Comparison of ENCODE assay signal across 8 cellular contexts in genomic region chr7:38070718-38071117, GRCh38.
DNase-seq lines count a peak whose midpoint lies in the region; ATAC-seq, FAIRE-seq and TF ChIP-seq lines count a peak whose summit lies in the region.

No MANE protein-coding gene starts in this region.

- no peak overlapping the region for H2BK120ac ChIP-seq in IMR-90 (ENCODE audit: low read depth, low read length)

- H3K4me3 Mint-ChIP-seq in Caco-2 (ENCODE audit: unreplicated experiment) (no peak overlapping the region), astrocyte (ENCODE audit: unreplicated experiment) (no peak overlapping the region)

- H3K9me1 ChIP-seq in IMR-90 (ENCODE audit: insufficient read depth, low read length): no peaks in the 10 kb centered on the region

- H3K4me2 ChIP-seq in IMR-90 (ENCODE audit: low read depth, low read length) (no peak overlapping the region), astrocyte (ENCODE audit: low read length) (no peak overlapping the region)

- H3K27ac ChIP-seq in IMR-90 (ENCODE audit: insufficient read depth, low read length) (no peak overlapping the region), astrocyte (ENCODE audit: low read depth, low read length) (no peak overlapping the region), right lobe of liver (no peak overlapping the region)

- H4K91ac ChIP-seq in IMR-90 (ENCODE audit: insufficient read depth, low read depth, low read length): no peak overlapping the region

- WGBS in IMR-90 (ENCODE audit: extremely low coverage in 2 of 2, insufficient read length in 1 of 2), 2 experiments: no CpG with 5 or more reads among the region's 1 CpG
- WGBS in right lobe of liver (ENCODE audit: insufficient coverage, low coverage, low lambda C conversion rate, missing lambda C conversion rate): 6% methylated on average over 1 of the region's 1 CpG

- H2BK15ac ChIP-seq in IMR-90 (ENCODE audit: low read depth, low read length): no peak overlapping the region

- H2AK9ac ChIP-seq in IMR-90 (replicated peaks; ENCODE audit: low read depth, low read length, poor library complexity): no peak overlapping the region

- no peak overlapping the region for H3K23ac ChIP-seq in IMR-90 (ENCODE audit: low read depth, low read length)

- in situ Hi-C loops in IMR-90 (cut with MboI; ENCODE audit: low sequenced_read_pairs): no loop called here

- no peak for FAIRE-seq in astrocyte (lab: Jason Lieb, UNC)

- no peaks in the 10 kb centered on the region for H3K4me1 Mint-ChIP-seq in Caco-2 (ENCODE audit: low read depth, unreplicated experiment)
- no peaks in the 10 kb centered on the region for H3K4me1 Mint-ChIP-seq in astrocyte (ENCODE audit: low read depth, unreplicated experiment)

- H3K27me3 ChIP-seq in Caco-2 (replicated peaks; ENCODE audit: control insufficient read depth, insufficient read depth, low read length): no peaks in the 10 kb centered on the region
- H3K27me3 ChIP-seq in IMR-90 (ENCODE audit: control insufficient read depth, insufficient read depth, low read length): no peaks in the 10 kb centered on the region
- no peaks in the 10 kb centered on the region for H3K27me3 ChIP-seq in astrocyte (ENCODE audit: insufficient read depth, low read length)
- H3K27me3 ChIP-seq in right lobe of liver: no peaks in the 10 kb centered on the region

- H3K14ac ChIP-seq in IMR-90 (replicated peaks; ENCODE audit: low read depth, low read length): no peak overlapping the region

- TF ChIP-seq RAD21 in IMR-90 (IDR thresholded peaks at IDR 0.05; ENCODE audit: low read length): no peak

- H3K9ac ChIP-seq in IMR-90 (ENCODE audit: low read depth, low read length) (no peak overlapping the region), astrocyte (ENCODE audit: low read length) (no peak overlapping the region)

- no peaks in the 10 kb centered on the region for H3K79me2 ChIP-seq in astrocyte (ENCODE audit: insufficient read depth, low read length)

- dilution Hi-C loops in IMR-90 (cut with HindIII; ENCODE audit: low sequenced_read_pairs, unreplicated experiment): no loop called here

- TF ChIP-seq POLR2A in IMR-90 (IDR thresholded peaks at IDR 0.05; ENCODE audit: low read depth, low read length): no peak
- TF ChIP-seq POLR2A in right lobe of liver (IDR thresholded peaks at IDR 0.05): no peak

- H3K56ac ChIP-seq in IMR-90 (ENCODE audit: extremely low read depth, insufficient read depth, low read length): no peak overlapping the region

- H3K36me3 Mint-ChIP-seq in Caco-2 (ENCODE audit: insufficient read depth, unreplicated experiment) (no peaks in the 10 kb centered on the region), astrocyte (ENCODE audit: low read depth, unreplicated experiment) (no peaks in the 10 kb centered on the region)

- no TSS peak for BruUV-seq in Caco-2 (replicated peaks; lab: Mats Ljungman, UMichigan)
- no TSS peak for BruUV-seq in IMR-90 (replicated peaks; lab: Mats Ljungman, UMichigan)

- H3K9me3 Mint-ChIP-seq in Caco-2 (ENCODE audit: unreplicated experiment) (no peaks in the 10 kb centered on the region), astrocyte (ENCODE audit: unreplicated experiment) (no peaks in the 10 kb centered on the region)

- H3K27me3 Mint-ChIP-seq in Caco-2 (ENCODE audit: insufficient read depth, unreplicated experiment) (peaks cover 7% of the 10 kb centered on the region), astrocyte (ENCODE audit: low read depth, unreplicated experiment) (no peaks in the 10 kb centered on the region)

- H2AFZ ChIP-seq in IMR-90 (replicated peaks; ENCODE audit: low read length, poor library complexity): no peak overlapping the region
- H2AFZ ChIP-seq in astrocyte (ENCODE audit: low read depth, low read length): no peak overlapping the region

- no peak overlapping the region for H2BK20ac ChIP-seq in IMR-90 (ENCODE audit: low read depth, low read length)

- H3K4me1 ChIP-seq in Caco-2 (no peaks in the 10 kb centered on the region), IMR-90 (ENCODE audit: control insufficient read depth, insufficient read depth, low read length) (no peaks in the 10 kb centered on the region), astrocyte (ENCODE audit: insufficient read depth, low read length) (no peaks in the 10 kb centered on the region), right lobe of liver (no peaks in the 10 kb centered on the region)

- H4K5ac ChIP-seq in IMR-90 (ENCODE audit: low read depth, low read length): no peak overlapping the region

- H2AK5ac ChIP-seq in IMR-90 (ENCODE audit: low read depth, low read length): no peak overlapping the region

- no peak overlapping the region for H4K8ac ChIP-seq in IMR-90 (ENCODE audit: low read depth in 2 of 2, low read length in 2 of 2)

- H3K4me3 ChIP-seq in Caco-2 (ENCODE audit: low read depth, low read length) (no peak overlapping the region), IMR-90 (ENCODE audit: insufficient read depth, low read depth, low read length) (no peak overlapping the region), astrocyte (ENCODE audit: insufficient read depth, low read depth, low read length) (no peak overlapping the region), right lobe of liver (no peak overlapping the region)

- H2BK5ac ChIP-seq in IMR-90 (ENCODE audit: low read depth, low read length, poor library complexity, severe bottlenecking): no peak overlapping the region

- H3K18ac ChIP-seq in IMR-90 (ENCODE audit: low read depth, low read length): no peak overlapping the region

- POLR2A ChIA-PET in Caco-2 (lab: Charles Lee) (no interaction called here), IMR-90 (lab: Charles Lee; ENCODE audit: unreplicated experiment) (no interaction called here)

- ATAC-seq in IMR-90 (ENCODE audit: low read depth): no peak
- ATAC-seq in right lobe of liver: peak in 2 of 4 donors; percentile 61 to 62
- ATAC-seq in GM21723 (IDR thresholded peaks at IDR 0.05; ENCODE audit: unreplicated experiment): no peak
- ATAC-seq in HG03108 (IDR thresholded peaks at IDR 0.05; ENCODE audit: unreplicated experiment): no peak
- no peak for ATAC-seq in HG02678 (IDR thresholded peaks at IDR 0.05; ENCODE audit: unreplicated experiment)

- peak; percentile 54 to 57 for TF ChIP-seq CTCF in Caco-2 (IDR thresholded peaks at IDR 0.05; ENCODE audit: insufficient read depth in 1 of 2, low read depth in 1 of 2, low read length in 1 of 2, severe bottlenecking in 1 of 2, unreplicated experiment in 1 of 2)
- TF ChIP-seq CTCF in IMR-90 (conservative IDR thresholded peaks at IDR 0.05; ENCODE audit: low read depth, low read length): 0 out of 2 replicates have a peak, but pooled peaks have one; percentile 23
- peak; percentile 31 for TF ChIP-seq CTCF in astrocyte (IDR thresholded peaks at IDR 0.05; ENCODE audit: insufficient read depth, low read depth, low read length)
- peak in 3 of 4 donors; percentile 19 to 49 (median 24) for TF ChIP-seq CTCF in right lobe of liver (IDR thresholded peaks at IDR 0.05)

- H3K9me3 ChIP-seq in Caco-2 (no peaks in the 10 kb centered on the region), IMR-90 (ENCODE audit: control insufficient read depth, insufficient read depth, low read length) (no peaks in the 10 kb centered on the region), astrocyte (ENCODE audit: insufficient read depth, low read depth, low read length) (no peaks in the 10 kb centered on the region), right lobe of liver (no peaks in the 10 kb centered on the region)

- peak in 1 of 2 experiments; percentile 15 for DNase-seq in Caco-2
- peak; percentile 0 for DNase-seq in IMR-90
- peak; percentile 31 for DNase-seq in astrocyte (ENCODE audit: low read depth)
- no peak for DNase-seq in right lobe of liver
- no peak for DNase-seq in OCI-M2 (lab: John Stamatoyannopoulos, UW; ENCODE audit: unreplicated experiment)

- H3K79me1 ChIP-seq in IMR-90 (ENCODE audit: low read depth in 1 of 2, low read length in 2 of 2): no peaks in the 10 kb centered on the region

- CTCF ChIA-PET in Caco-2 (lab: Charles Lee) (interaction anchor here (1.1 kb wide), 1 partner anchor 154 kb away, joined by 4 read pairs; the partner anchor contains the start of gene SFRP4), IMR-90 (lab: Yijun Ruan, JAX) (interaction anchor here (1.5 kb wide), 1 partner anchor 11 kb away, joined by 4 read pairs; no protein-coding TSS in a partner anchor)

- no peaks in the 10 kb centered on the region for H3K36me3 ChIP-seq in Caco-2 (ENCODE audit: control insufficient read depth, insufficient read depth, low read length)
- H3K36me3 ChIP-seq in IMR-90 (ENCODE audit: control insufficient read depth, insufficient read depth, low read length): no peaks in the 10 kb centered on the region
- H3K36me3 ChIP-seq in astrocyte (ENCODE audit: insufficient read depth, low read length): no peaks in the 10 kb centered on the region
- H3K36me3 ChIP-seq in right lobe of liver: no peaks in the 10 kb centered on the region

- intact Hi-C loops in Caco-2 (cut with micrococcal nuclease; ENCODE audit: unreplicated experiment): no loop called here
- intact Hi-C loops in IMR-90 (cut with micrococcal nuclease): no loop called here
- intact Hi-C loops in right lobe of liver (cut with DNase I): no loop called here

- H3K27ac Mint-ChIP-seq in Caco-2 (ENCODE audit: unreplicated experiment) (no peak overlapping the region), astrocyte (ENCODE audit: unreplicated experiment) (no peak overlapping the region)

- no peak overlapping the region for H3K4ac ChIP-seq in IMR-90 (ENCODE audit: low read depth, low read length)

- H4K20me1 ChIP-seq in IMR-90 (ENCODE audit: insufficient read depth, low read length): no peaks in the 10 kb centered on the region
- no peaks in the 10 kb centered on the region for H4K20me1 ChIP-seq in astrocyte (ENCODE audit: insufficient read depth, low read length)

TF ChIP-seq in IMR-90, 13 proteins besides CTCF, POLR2A, EP300 and RAD21:
- TF ChIP-seq CEBPB (IDR thresholded peaks at IDR 0.05; ENCODE audit: low read depth, low read length): no peak
- no peak for TF ChIP-seq RCOR1 (IDR thresholded peaks at IDR 0.05; ENCODE audit: insufficient replicate concordance, low read length)
- TF ChIP-seq FOS (IDR thresholded peaks at IDR 0.05; ENCODE audit: low read depth, low read length): no peak

Comparison
In these comparisons a context has a peak if more than half of its experiments do, and no peak if none do; other contexts are left out.
1. DNase-seq: peak in IMR-90 (single experiment) and astrocyte (single experiment); none in right lobe of liver (0 of 3) and OCI-M2 (single experiment).
2. Peak in every context shown above with its lines, with median percentiles within 50 percentile points of each other: CTCF ChIP-seq.